1 cellular context compared by ENCODE assay signal in genomic region chr12:111435661-111436201, GRCh38.
TF ChIP-seq lines count a peak whose summit lies in the region.

No MANE protein-coding gene starts in this region.

TF ChIP-seq in GM12878, 131 proteins besides CTCF, POLR2A, EP300 and RAD21:
- TF ChIP-seq RCOR1 (conservative IDR thresholded peaks at IDR 0.05; ENCODE audit: low read depth, low read length) = 0 out of 2 replicates have a peak, but pooled peaks have one; percentile 7
- peak; percentile 70 for TF ChIP-seq IKZF1 (conservative IDR thresholded peaks at IDR 0.05)
- TF ChIP-seq IKZF2 (IDR thresholded peaks at IDR 0.05) = peak; percentile 16 to 22; a peak in 3 of 4 replicates
- peak; percentile 50; the same call in 1 of the 2 replicates for TF ChIP-seq EED (IDR thresholded peaks at IDR 0.05; ENCODE audit: low read depth)
- TF ChIP-seq RUNX3 (IDR thresholded peaks at IDR 0.05; ENCODE audit: low read length) = peak; percentile 62
- TF ChIP-seq HDGF (IDR thresholded peaks at IDR 0.05) = peak; percentile 91
- TF ChIP-seq SRF (IDR thresholded peaks at IDR 0.05; ENCODE audit: low read depth in 2 of 2, low read length in 2 of 2) = peak in 1 of 2 experiments; percentile 16; a peak in 1 of 4 replicates
- peak; percentile 92 for TF ChIP-seq TCF3 (IDR thresholded peaks at IDR 0.05; ENCODE audit: borderline replicate concordance, insufficient read depth, low read depth, low read length)
- no peak for TF ChIP-seq E2F8 (IDR thresholded peaks at IDR 0.05; ENCODE audit: low read depth, partially characterized antibody)
- peak in 1 of 2 experiments; percentile 25; a peak in 1 of 4 replicates for TF ChIP-seq BHLHE40 (IDR thresholded peaks at IDR 0.05; ENCODE audit: borderline replicate concordance in 1 of 2, low read depth in 2 of 2, low read length in 1 of 2)
- no peak for TF ChIP-seq RBBP5 (conservative IDR thresholded peaks at IDR 0.05)
- TF ChIP-seq MLLT1 (IDR thresholded peaks at IDR 0.05) = no peak
- 0 out of 2 replicates have a peak, but pooled peaks have one; percentile 9 for TF ChIP-seq NR2F1 (conservative IDR thresholded peaks at IDR 0.05)
- 0 out of 2 replicates have a peak, but pooled peaks have one; percentile 3 for TF ChIP-seq YY1 (IDR thresholded peaks at IDR 0.05; ENCODE audit: low read depth, low read length)
- TF ChIP-seq RAD51 (IDR thresholded peaks at IDR 0.05) = no peak
- peak; percentile 83 for TF ChIP-seq TCF12 (IDR thresholded peaks at IDR 0.05; ENCODE audit: low read depth, low read length)
- no peak for TF ChIP-seq ZSCAN29 (IDR thresholded peaks at IDR 0.05)
- no peak for TF ChIP-seq ZNF622 (IDR thresholded peaks at IDR 0.05)
